Comparison of ENCODE assay signal across 1 cellular context in genomic region chr16:11140466-11140865, GRCh38.
TF ChIP-seq lines count a peak whose summit lies in the region.

No MANE protein-coding gene starts in this region.

TF ChIP-seq in GM23338, 12 proteins besides CTCF, POLR2A, EP300 and RAD21:
- TF ChIP-seq ZNF462 (CRISPR knock-in tag; IDR thresholded peaks at IDR 0.05) (no peak), POLR2AphosphoS5 (IDR thresholded peaks at IDR 0.05; ENCODE audit: low read depth) (no peak), ZNF331 (CRISPR knock-in tag; IDR thresholded peaks at IDR 0.05; ENCODE audit: low read depth) (no peak), ZNF114 (CRISPR knock-in tag; IDR thresholded peaks at IDR 0.05) (no peak), REST (IDR thresholded peaks at IDR 0.05; ENCODE audit: unreplicated experiment) (no peak), STAT1 (IDR thresholded peaks at IDR 0.05; ENCODE audit: unreplicated experiment) (no peak), JUNB (IDR thresholded peaks at IDR 0.05; ENCODE audit: unreplicated experiment) (no peak)
TF ChIP-seq in GM23338: peak in this region for 0.
